In the genomic region with DNA sequence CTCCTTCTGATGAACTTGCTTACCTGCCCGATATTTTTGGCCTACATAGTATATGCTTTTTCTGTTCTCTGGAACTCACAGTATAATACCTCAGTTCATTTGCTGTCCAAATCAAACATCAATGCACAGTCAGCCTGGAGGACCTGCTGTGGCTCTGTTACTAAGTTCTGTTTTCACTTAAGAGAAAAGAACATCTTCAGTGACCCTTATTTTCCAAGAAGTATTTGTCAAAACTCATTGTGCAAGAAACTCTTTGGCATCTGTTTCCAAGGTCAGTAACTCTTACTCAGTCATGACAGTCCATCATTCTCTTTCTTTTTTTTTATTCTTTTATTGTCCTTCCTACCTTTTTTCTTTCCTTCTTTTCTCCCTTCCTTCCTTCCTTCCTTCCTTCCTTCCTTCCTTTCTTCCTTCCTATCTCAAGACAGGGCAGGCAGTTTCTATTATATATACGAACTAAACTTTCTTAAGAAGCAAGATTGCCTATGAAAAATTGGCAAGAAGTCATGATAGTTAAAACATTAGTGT, we compare ENCODE assay signal across 2 cellular contexts.
TF ChIP-seq lines count a peak whose summit lies in the region.

No MANE protein-coding gene starts in this region.

TF ChIP-seq in liver, 16 proteins besides CTCF, POLR2A, EP300 and RAD21:
- no peak for TF ChIP-seq FOXA2 (IDR thresholded peaks at IDR 0.05)
- TF ChIP-seq, protein P1, sequence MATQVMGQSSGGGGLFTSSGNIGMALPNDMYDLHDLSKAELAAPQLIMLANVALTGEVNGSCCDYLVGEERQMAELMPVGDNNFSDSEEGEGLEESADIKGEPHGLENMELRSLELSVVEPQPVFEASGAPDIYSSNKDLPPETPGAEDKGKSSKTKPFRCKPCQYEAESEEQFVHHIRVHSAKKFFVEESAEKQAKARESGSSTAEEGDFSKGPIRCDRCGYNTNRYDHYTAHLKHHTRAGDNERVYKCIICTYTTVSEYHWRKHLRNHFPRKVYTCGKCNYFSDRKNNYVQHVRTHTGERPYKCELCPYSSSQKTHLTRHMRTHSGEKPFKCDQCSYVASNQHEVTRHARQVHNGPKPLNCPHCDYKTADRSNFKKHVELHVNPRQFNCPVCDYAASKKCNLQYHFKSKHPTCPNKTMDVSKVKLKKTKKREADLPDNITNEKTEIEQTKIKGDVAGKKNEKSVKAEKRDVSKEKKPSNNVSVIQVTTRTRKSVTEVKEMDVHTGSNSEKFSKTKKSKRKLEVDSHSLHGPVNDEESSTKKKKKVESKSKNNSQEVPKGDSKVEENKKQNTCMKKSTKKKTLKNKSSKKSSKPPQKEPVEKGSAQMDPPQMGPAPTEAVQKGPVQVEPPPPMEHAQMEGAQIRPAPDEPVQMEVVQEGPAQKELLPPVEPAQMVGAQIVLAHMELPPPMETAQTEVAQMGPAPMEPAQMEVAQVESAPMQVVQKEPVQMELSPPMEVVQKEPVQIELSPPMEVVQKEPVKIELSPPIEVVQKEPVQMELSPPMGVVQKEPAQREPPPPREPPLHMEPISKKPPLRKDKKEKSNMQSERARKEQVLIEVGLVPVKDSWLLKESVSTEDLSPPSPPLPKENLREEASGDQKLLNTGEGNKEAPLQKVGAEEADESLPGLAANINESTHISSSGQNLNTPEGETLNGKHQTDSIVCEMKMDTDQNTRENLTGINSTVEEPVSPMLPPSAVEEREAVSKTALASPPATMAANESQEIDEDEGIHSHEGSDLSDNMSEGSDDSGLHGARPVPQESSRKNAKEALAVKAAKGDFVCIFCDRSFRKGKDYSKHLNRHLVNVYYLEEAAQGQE (IDR thresholded peaks at IDR 0.05) = peak; percentile 25

TF ChIP-seq in H1, 55 proteins besides CTCF, POLR2A, EP300 and RAD21:
- TF ChIP-seq TCF12 (IDR thresholded peaks at IDR 0.05; ENCODE audit: low read depth, low read length) = no peak
